Comparison of ENCODE assay signal across 19 cellular contexts in genomic region chr2:133352719-133353118, GRCh38.
"Had no signal": no experiment of that assay in that cellular context is flagged by ENCODE, and none has a peak within 500 bp of the region (broad histone marks: within the 10 kb centered on the region; RNA-seq: fewer than 3 reads in every experiment).

No MANE protein-coding gene starts in this region.

- H3K36me3 ChIP-seq: cardiac muscle cell, stomach, suprapubic skin, transverse colon, uterus had no signal

- H3K9me3 ChIP-seq: stomach, suprapubic skin, transverse colon, uterus had no signal

- H3K4me1 ChIP-seq: stomach, suprapubic skin, transverse colon, uterus had no signal

- H3K27ac ChIP-seq: cardiac muscle cell, stomach, suprapubic skin, transverse colon, uterus had no signal

- H3K27me3 ChIP-seq: cardiac muscle cell, stomach, suprapubic skin, transverse colon, uterus had no signal

- H3K4me3 ChIP-seq: cardiac muscle cell, stomach, suprapubic skin, transverse colon, uterus had no signal

- ATAC-seq: activated CD8-positive, alpha-beta T cell treated with anti-CD3 and anti-CD28 coated beads, Interleukin-2, amount 10 ng/mL, durations not matched to agents 7 days and 5 days; activated naive CD8-positive, alpha-beta T cell treated with anti-CD3 and anti-CD28 coated beads, Interleukin-2, amount 50 U/mL, for 24 hours; left lobe of liver; natural killer cell; stimulated activated effector memory CD8-positive, alpha-beta T cell treated with anti-CD3 and anti-CD28 coated beads, Interleukin-12 subunit alpha, Interleukin-12 subunit beta, amount 100 ng/mL, for 72 hours had no signal

- DNase-seq: activated CD4-positive, alpha-beta T cell treated with anti-CD3 and anti-CD28 coated beads for 1 hour; activated CD4-positive, alpha-beta T cell treated with anti-CD3 and anti-CD28 coated beads, Interleukin-2, amount 50 U/mL, for 1 hour; activated CD8-positive, alpha-beta T cell treated with anti-CD3 and anti-CD28 coated beads, Interleukin-2, amount 10 ng/mL, durations not matched to agents 7 days and 5 days; activated gamma-delta T cell; activated naive CD4-positive, alpha-beta T cell treated with anti-CD3 and anti-CD28 coated beads, Interleukin-2, amount 50 U/mL, for 16 hours; activated naive CD8-positive, alpha-beta T cell treated with anti-CD3 and anti-CD28 coated beads, Interleukin-2, amount 50 U/mL, for 24 hours; kidney; mammary epithelial cell; natural killer cell; small intestine; stimulated activated CD4-positive, alpha-beta T cell treated with anti-CD3 and anti-CD28 coated beads, Interleukin-2, amount 100 ng/mL, for 24 hours; stomach; T-helper 1 cell; transverse colon had no signal
